ENCODE assay signal across 11 cellular contexts in genomic region chr13:111577429-111577828, GRCh38.
A peak's percentile ranks its signal among the peaks of the same experiment; 100 is the strongest.
DNase-seq lines count a peak whose midpoint lies in the region; TF ChIP-seq lines count a peak whose summit lies in the region.
"Had no signal": no experiment of that assay in that cellular context is flagged by ENCODE, and none has a peak within 500 bp of the region (broad histone marks: within the 10 kb centered on the region; RNA-seq: fewer than 3 reads in every experiment).

No MANE protein-coding gene starts in this region.

- H3K4me2 ChIP-seq in BLaER1 = peak overlapping the region; percentile 91
- peak overlapping the region in 9 of 11 experiments; percentile 41 to 93 (median 76); a peak in 17 of 22 replicates for H3K4me2 ChIP-seq in BLaER1 treated with 17β-estradiol and CSF1 and Interleukin-3, amounts not matched to agents 10 nM and 100 nM

- peak overlapping the region; percentile 64 for H3K27ac Mint-ChIP-seq in nephron progenitor cell

- H3K4me1 ChIP-seq in BLaER1 (peaks cover 57% of the 10 kb centered on the region), left ventricle myocardium inferior (no peaks in the 10 kb centered on the region)
- peaks cover 0 to 56% (median 38%) of the 10 kb centered on the region in 10 experiments; a peak in 16 of 20 replicates for H3K4me1 ChIP-seq in BLaER1 treated with 17β-estradiol and CSF1 and Interleukin-3, amounts not matched to agents 10 nM and 100 nM

- intact Hi-C loops in left ventricle myocardium inferior (cut with micrococcal nuclease) = no loop called here

- peaks cover 44% of the 10 kb centered on the region for H3K9me3 ChIP-seq in BLaER1
- peaks cover 47 to 57% (median 51%) of the 10 kb centered on the region in 11 experiments for H3K9me3 ChIP-seq in BLaER1 treated with 17β-estradiol and CSF1 and Interleukin-3, amounts not matched to agents 10 nM and 100 nM (replicated peaks in 1 of 11)
- H3K9me3 ChIP-seq in left ventricle myocardium inferior (replicated peaks) = peaks cover 35% of the 10 kb centered on the region

- TF ChIP-seq CTCF in nephron progenitor cell (IDR thresholded peaks at IDR 0.05) (no peak), left ventricle myocardium inferior (IDR thresholded peaks at IDR 0.05; ENCODE audit: borderline replicate concordance) (no peak)

- peak overlapping the region; percentile 40; the same call in 1 of the 2 replicates for H3K9ac ChIP-seq in BLaER1
- H3K9ac ChIP-seq in BLaER1 treated with 17β-estradiol and CSF1 and Interleukin-3, amounts not matched to agents 10 nM and 100 nM = no peak overlapping the region

- H4K20me1 ChIP-seq in BLaER1 = no peaks in the 10 kb centered on the region
- H4K20me1 ChIP-seq in BLaER1 treated with 17β-estradiol and CSF1 and Interleukin-3, amounts not matched to agents 10 nM and 100 nM = no peaks in the 10 kb centered on the region

- H3K27me3 ChIP-seq in BLaER1 (no peaks in the 10 kb centered on the region), left ventricle myocardium inferior (ENCODE audit: low read depth) (peaks cover 37% of the 10 kb centered on the region)
- 0 out of 22 replicates have a peak, but pooled peaks cover 0 to 9% (median 0%) of the 10 kb centered on the region in 11 experiments for H3K27me3 ChIP-seq in BLaER1 treated with 17β-estradiol and CSF1 and Interleukin-3, amounts not matched to agents 10 nM and 100 nM

- H3K4me3 ChIP-seq in BLaER1 = no peak overlapping the region
- no peak overlapping the region for H3K4me3 ChIP-seq in BLaER1 treated with 17β-estradiol and CSF1 and Interleukin-3, amounts not matched to agents 10 nM and 100 nM
- H3K4me3 ChIP-seq in left ventricle myocardium inferior = no peak overlapping the region

- H3K9me3 Mint-ChIP-seq in nephron progenitor cell = peaks cover 64% of the 10 kb centered on the region

- H3K27ac ChIP-seq in BLaER1 (peak overlapping the region; percentile 69; the same call in 1 of the 2 replicates), left ventricle myocardium inferior (replicated peaks) (no peak overlapping the region)
- peak overlapping the region in 2 of 11 experiments; percentile 20 to 35; a peak in 2 of 22 replicates for H3K27ac ChIP-seq in BLaER1 treated with 17β-estradiol and CSF1 and Interleukin-3, amounts not matched to agents 10 nM and 100 nM

- peaks cover 19% of the 10 kb centered on the region for H3K36me3 Mint-ChIP-seq in nephron progenitor cell (ENCODE audit: low read depth)

- H3K4me3 Mint-ChIP-seq in nephron progenitor cell = no peak overlapping the region

- DNase-seq in SHP77 (lab: John Stamatoyannopoulos, UW) (peak; percentile 34 to 35), nephron progenitor cell (no peak), left ventricle myocardium inferior (no peak), mucosa of gallbladder (ENCODE audit: low spot score) (no peak), activated T-cell treated with anti-CD3 and anti-CD28 coated beads for 4 hours (no peak)
- DNase-seq: DMS153, EL, GOT3, NCI-H1930 had no signal

- H3K27me3 Mint-ChIP-seq in nephron progenitor cell (ENCODE audit: low read depth, poor library complexity) = no peaks in the 10 kb centered on the region

- H3K4me1 Mint-ChIP-seq in nephron progenitor cell = peaks cover 29% of the 10 kb centered on the region

- H3K36me3 ChIP-seq in BLaER1 (peaks cover 13% of the 10 kb centered on the region; the same call in 1 of the 2 replicates), left ventricle myocardium inferior (no peaks in the 10 kb centered on the region)
- peaks cover 0 to 11% (median 0%) of the 10 kb centered on the region in 11 experiments; a peak in 4 of 22 replicates for H3K36me3 ChIP-seq in BLaER1 treated with 17β-estradiol and CSF1 and Interleukin-3, amounts not matched to agents 10 nM and 100 nM

Comparison
In these comparisons a context has a peak if more than half of its experiments do, and no peak if none do; other contexts are left out.
1. DNase-seq: peak in SHP77 (2 of 2); none in nephron progenitor cell (single experiment), left ventricle myocardium inferior (single experiment), mucosa of gallbladder (single experiment) and activated T-cell treated with anti-CD3 and anti-CD28 coated beads for 4 hours (single experiment).